Comparison of ENCODE assay signal across 32 cellular contexts in genomic region chr11:7256943-7257342, GRCh38. TPM values are rescaled to one million over a fixed set of nuclear protein-coding genes. Genes with fewer than 3 reads are reported as not detected.
"Had no signal": no experiment of that assay in that cellular context is flagged by ENCODE, and none has a peak within 500 bp of the region (broad histone marks: within the 10 kb centered on the region; RNA-seq: fewer than 3 reads in every experiment).

No MANE protein-coding gene starts in this region.

- H3K79me2 ChIP-seq: parathyroid adenoma had no signal

- H3K36me3 Mint-ChIP-seq: natural killer cell; neural progenitor cell; stimulated activated memory B cell treated with anti-CD40 and anti-IgM and Interleukin-4, amounts not matched to agents 10 μg/mL and 1 μg/mL and 100 μg/mL, for 72 hours had no signal

- H3K9ac ChIP-seq: neural progenitor cell, parathyroid adenoma had no signal

- ATAC-seq: natural killer cell; psoas muscle; right cardiac atrium; sciatic nerve; stimulated activated memory B cell treated with anti-CD40 and anti-IgM and Interleukin-4, amounts not matched to agents 10 μg/mL and 1 μg/mL and 100 μg/mL, for 72 hours; stimulated activated naive CD8-positive, alpha-beta T cell treated with anti-CD3 and anti-CD28 coated beads, Interleukin-15, amount 100 ng/mL, for 72 hours; stimulated activated naive CD8-positive, alpha-beta T cell treated with anti-CD3 and anti-CD28 coated beads, Interleukin-15, Interleukin-2, amounts not matched to agents 100 U/mL and 50 U/mL, for 24 hours had no signal

- H3K9me3 ChIP-seq: ovary, psoas muscle, spleen, thoracic aorta, thyroid gland, tibial nerve, upper lobe of left lung, vagina had no signal

- FAIRE-seq: urothelium cell line had no signal

- H2AFZ ChIP-seq: neural progenitor cell, parathyroid adenoma had no signal

- H3K36me3 ChIP-seq: neural progenitor cell, ovary, spleen, thoracic aorta, thyroid gland, tibial nerve, upper lobe of left lung, vagina had no signal

- H3K4me2 ChIP-seq: neural progenitor cell, smooth muscle cell had no signal

- H3K4me3 Mint-ChIP-seq: natural killer cell; nephron; neural progenitor cell; stimulated activated memory B cell treated with anti-CD40 and anti-IgM and Interleukin-4, amounts not matched to agents 10 μg/mL and 1 μg/mL and 100 μg/mL, for 72 hours; stimulated activated naive CD8-positive, alpha-beta T cell treated with anti-CD3 and anti-CD28 coated beads, Interleukin-15, amount 100 ng/mL, for 72 hours had no signal

- H3K27me3 ChIP-seq: ovary, thyroid gland, vagina had no signal

- H3K4me1 ChIP-seq: parathyroid adenoma had no signal

- DNase-seq: natural killer cell; occipital lobe; ovary; posterior cingulate gyrus; psoas muscle; right cardiac atrium; spleen; stimulated activated CD4-positive, alpha-beta T cell treated with anti-CD3 and anti-CD28 coated beads, Interleukin-12 subunit alpha, Interleukin-12 subunit beta, amount 100 ng/mL, for 4 hours; stimulated activated CD4-positive, alpha-beta T cell treated with anti-CD3 and anti-CD28 coated beads, Interleukin-1b, Interleukin-23, amount 100 ng/mL, for 48 hours; stimulated activated CD4-positive, alpha-beta T cell treated with anti-CD3 and anti-CD28 coated beads, Interleukin-4, amount 100 ng/mL, for 1 hour; stimulated activated CD4-positive, alpha-beta T cell treated with anti-CD3 and anti-CD28 coated beads, Interleukin-4, amount 100 ng/mL, for 4 hours; stimulated activated CD8-positive, alpha-beta memory T cell treated with anti-CD3 and anti-CD28 coated beads, Interleukin-4, amount 100 ng/mL, for 48 hours; stimulated activated naive CD4-positive, alpha-beta T cell; stimulated activated naive CD8-positive, alpha-beta T cell treated with anti-CD3 and anti-CD28 coated beads, Interleukin-15, amount 100 ng/mL, for 72 hours; stimulated activated naive CD8-positive, alpha-beta T cell treated with anti-CD3 and anti-CD28 coated beads, Interleukin-15, Interleukin-2, amounts not matched to agents 100 U/mL and 50 U/mL, for 24 hours; thyroid gland; trophoblast cell; upper lobe of left lung had no signal

- H3K9me3 Mint-ChIP-seq: natural killer cell; nephron; neural progenitor cell; stimulated activated memory B cell treated with anti-CD40 and anti-IgM and Interleukin-4, amounts not matched to agents 10 μg/mL and 1 μg/mL and 100 μg/mL, for 72 hours; stimulated activated naive CD8-positive, alpha-beta T cell treated with anti-CD3 and anti-CD28 coated beads, Interleukin-15, amount 100 ng/mL, for 72 hours had no signal

- H3K27ac Mint-ChIP-seq: natural killer cell; nephron; neural progenitor cell; progenitor cell of endocrine pancreas; stimulated activated memory B cell treated with anti-CD40 and anti-IgM and Interleukin-4, amounts not matched to agents 10 μg/mL and 1 μg/mL and 100 μg/mL, for 72 hours; stimulated activated naive CD8-positive, alpha-beta T cell treated with anti-CD3 and anti-CD28 coated beads, Interleukin-15, amount 100 ng/mL, for 72 hours had no signal

- H3K27ac ChIP-seq: neural progenitor cell, ovary, parathyroid adenoma, psoas muscle, skin epidermis, spleen, thoracic aorta, thyroid gland, tibial nerve, upper lobe of left lung, vagina had no signal

- H3K4me1 Mint-ChIP-seq: natural killer cell, nephron, neural progenitor cell had no signal

- H3K4me3 ChIP-seq: neural progenitor cell, ovary, psoas muscle, skin epidermis, smooth muscle cell, spleen, thoracic aorta, thyroid gland, tibial nerve, upper lobe of left lung, vagina had no signal

RNA-seq across cellular contexts. Expression of gene SYT9, which starts 5.2 kb away (rescaled TPM):
- total RNA-seq: natural killer cell, osteoblast, psoas muscle, renal cortical epithelial cell, sciatic nerve, smooth muscle cell, thoracic aorta had no signal
